1 cellular context compared by ENCODE assay signal in the genomic region with DNA sequence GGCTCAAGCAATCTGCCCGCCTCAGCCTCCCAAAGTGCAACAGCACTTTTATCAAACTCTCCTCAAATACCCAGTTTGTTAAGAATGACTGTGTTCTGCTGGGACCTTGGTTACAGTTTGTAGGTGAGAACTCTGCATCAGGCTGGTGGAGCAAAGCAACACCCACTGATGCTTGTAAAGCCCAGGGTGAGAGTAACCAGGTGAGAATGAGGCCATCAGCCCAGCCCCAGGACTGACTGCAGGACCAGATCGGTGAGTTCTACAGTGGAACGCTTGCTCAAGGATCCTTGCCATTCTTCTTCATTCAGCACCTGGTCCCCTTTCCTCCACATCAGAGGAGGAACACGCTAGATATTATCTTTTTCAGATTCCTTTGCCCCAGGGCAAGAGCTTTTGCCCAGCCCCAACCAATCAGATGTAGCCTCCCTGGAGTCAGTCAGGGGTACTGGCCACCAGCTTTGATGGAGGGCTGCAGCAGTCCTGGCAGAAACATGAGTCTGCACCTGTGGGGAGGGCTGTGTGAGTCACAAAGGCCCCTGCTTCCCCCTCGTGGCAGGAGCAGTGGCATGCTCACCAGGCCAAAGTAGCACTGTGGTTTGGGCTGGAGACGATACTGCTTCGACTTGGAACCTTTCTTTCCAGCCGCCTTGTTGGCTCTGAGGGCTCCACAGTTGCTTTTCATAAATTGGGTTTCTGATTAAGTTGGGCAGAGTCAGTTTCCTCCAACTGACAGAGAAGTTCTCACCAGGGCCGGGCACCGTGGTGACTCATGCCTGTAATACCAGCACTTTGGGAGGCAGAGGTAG.
A peak's percentile ranks its signal among the peaks of the same experiment; 100 is the strongest.
TF ChIP-seq lines count a peak whose summit lies in the region.

No MANE protein-coding gene starts in this region.

TF ChIP-seq in K562, 482 proteins besides CTCF, POLR2A, EP300 and RAD21 (continues in another document):
- TF ChIP-seq SMC3 (conservative IDR thresholded peaks at IDR 0.05; ENCODE audit: insufficient read depth, low read depth, low read length): peak; percentile 66; the same call in 1 of the 2 replicates
- TF ChIP-seq ZBED1 (IDR thresholded peaks at IDR 0.05): no peak
- TF ChIP-seq IRF2 (CRISPR knock-in tag; IDR thresholded peaks at IDR 0.05): no peak
- TF ChIP-seq, protein P1, sequence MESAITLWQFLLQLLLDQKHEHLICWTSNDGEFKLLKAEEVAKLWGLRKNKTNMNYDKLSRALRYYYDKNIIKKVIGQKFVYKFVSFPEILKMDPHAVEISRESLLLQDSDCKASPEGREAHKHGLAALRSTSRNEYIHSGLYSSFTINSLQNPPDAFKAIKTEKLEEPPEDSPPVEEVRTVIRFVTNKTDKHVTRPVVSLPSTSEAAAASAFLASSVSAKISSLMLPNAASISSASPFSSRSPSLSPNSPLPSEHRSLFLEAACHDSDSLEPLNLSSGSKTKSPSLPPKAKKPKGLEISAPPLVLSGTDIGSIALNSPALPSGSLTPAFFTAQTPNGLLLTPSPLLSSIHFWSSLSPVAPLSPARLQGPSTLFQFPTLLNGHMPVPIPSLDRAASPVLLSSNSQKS (CRISPR knock-in tag; IDR thresholded peaks at IDR 0.05): no peak
- TF ChIP-seq TCFL5 (CRISPR knock-in tag; conservative IDR thresholded peaks at IDR 0.05): no peak
- no peak for TF ChIP-seq ATF2 (CRISPR knock-in tag; IDR thresholded peaks at IDR 0.05)
- TF ChIP-seq, protein P2, sequence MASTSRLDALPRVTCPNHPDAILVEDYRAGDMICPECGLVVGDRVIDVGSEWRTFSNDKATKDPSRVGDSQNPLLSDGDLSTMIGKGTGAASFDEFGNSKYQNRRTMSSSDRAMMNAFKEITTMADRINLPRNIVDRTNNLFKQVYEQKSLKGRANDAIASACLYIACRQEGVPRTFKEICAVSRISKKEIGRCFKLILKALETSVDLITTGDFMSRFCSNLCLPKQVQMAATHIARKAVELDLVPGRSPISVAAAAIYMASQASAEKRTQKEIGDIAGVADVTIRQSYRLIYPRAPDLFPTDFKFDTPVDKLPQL (IDR thresholded peaks at IDR 0.05; ENCODE audit: extremely low read depth, insufficient read length): no peak
- TF ChIP-seq JUND (IDR thresholded peaks at IDR 0.05; ENCODE audit: borderline replicate concordance, low read depth, low read length): 0 out of 2 replicates have a peak, but pooled peaks have one; percentile 44
- 0 out of 3 replicates have a peak, but pooled peaks have one; percentile 23 for TF ChIP-seq JUND (tag; IDR thresholded peaks at IDR 0.05; ENCODE audit: borderline replicate concordance, low read depth, low read length)
- TF ChIP-seq HOMEZ (CRISPR knock-in tag; IDR thresholded peaks at IDR 0.05): no peak
- no peak for TF ChIP-seq ELF4 (CRISPR knock-in tag; IDR thresholded peaks at IDR 0.05)
- no peak for TF ChIP-seq EWSR1 (IDR thresholded peaks at IDR 0.05; ENCODE audit: borderline replicate concordance, low read depth, partially characterized antibody)
- 0 out of 2 replicates have a peak, but pooled peaks have one; percentile 13 for TF ChIP-seq BHLHE40 (IDR thresholded peaks at IDR 0.05; ENCODE audit: low read length)
- no peak for TF ChIP-seq BRF1 (IDR thresholded peaks at IDR 0.05; ENCODE audit: borderline replicate concordance, extremely low read depth, insufficient read length)
- TF ChIP-seq TCF3 (CRISPR knock-in tag; IDR thresholded peaks at IDR 0.05): no peak
- no peak for TF ChIP-seq CREBBP (IDR thresholded peaks at IDR 0.05; ENCODE audit: low read depth, low read length)
- no peak for TF ChIP-seq CLOCK (CRISPR knock-in tag; IDR thresholded peaks at IDR 0.05; ENCODE audit: borderline replicate concordance)
- TF ChIP-seq TBP (optimal IDR thresholded peaks at IDR 0.05; ENCODE audit: low read depth, low read length): no peak
- TF ChIP-seq RAD51 (IDR thresholded peaks at IDR 0.05; ENCODE audit: borderline replicate concordance, low read depth): no peak
- no peak for TF ChIP-seq PKNOX1 (IDR thresholded peaks at IDR 0.05)
- no peak for TF ChIP-seq KAT7 (CRISPR knock-in tag; IDR thresholded peaks at IDR 0.05; ENCODE audit: borderline replicate concordance)
- TF ChIP-seq NR2C2 (CRISPR knock-in tag; IDR thresholded peaks at IDR 0.05): no peak
- no peak for TF ChIP-seq NR2C2 (tag; IDR thresholded peaks at IDR 0.05)
- TF ChIP-seq TAF1 (IDR thresholded peaks at IDR 0.05; ENCODE audit: control insufficient read depth, extremely low read depth, insufficient read depth, low read length, severe bottlenecking): no peak
- TF ChIP-seq USF2 (CRISPR knock-in tag; IDR thresholded peaks at IDR 0.05): no peak
- no peak for TF ChIP-seq GATAD2A (IDR thresholded peaks at IDR 0.05)
- no peak for TF ChIP-seq E4F1 (CRISPR knock-in tag; IDR thresholded peaks at IDR 0.05; ENCODE audit: borderline replicate concordance)
- no peak for TF ChIP-seq BRD9 (IDR thresholded peaks at IDR 0.05; ENCODE audit: low read depth, partially characterized antibody)
- no peak for TF ChIP-seq ZNF436 (CRISPR knock-in tag; IDR thresholded peaks at IDR 0.05)
- no peak for TF ChIP-seq GABPB1 (CRISPR knock-in tag; IDR thresholded peaks at IDR 0.05)
- no peak for TF ChIP-seq SNIP1 (IDR thresholded peaks at IDR 0.05; ENCODE audit: low read depth)
- 0 out of 4 replicates have a peak, but pooled peaks of 1 of the 2 experiments have one; percentile 47 for TF ChIP-seq MAZ (CRISPR knock-in tag; conservative IDR thresholded peaks at IDR 0.05 in 1 of 2, IDR thresholded peaks at IDR 0.05 in 1 of 2)
- no peak for TF ChIP-seq ARID2 (IDR thresholded peaks at IDR 0.05)
- TF ChIP-seq ATF3 (IDR thresholded peaks at IDR 0.05): peak; percentile 20; the same call in 1 of the 2 replicates
- TF ChIP-seq ATF3 (CRISPR knock-in tag; conservative IDR thresholded peaks at IDR 0.05): no peak
- no peak for TF ChIP-seq GATAD2B (IDR thresholded peaks at IDR 0.05; ENCODE audit: borderline replicate concordance)
- 0 out of 2 replicates have a peak, but pooled peaks have one; percentile 21 for TF ChIP-seq MYC (IDR thresholded peaks at IDR 0.05; ENCODE audit: low read depth, low read length)
- TF ChIP-seq MYC (CRISPR knock-in tag; IDR thresholded peaks at IDR 0.05; ENCODE audit: borderline replicate concordance, low read depth): no peak
- no peak for TF ChIP-seq ZNF121 (CRISPR knock-in tag; conservative IDR thresholded peaks at IDR 0.05)
- no peak for TF ChIP-seq STAT5A (IDR thresholded peaks at IDR 0.05; ENCODE audit: borderline replicate concordance, low read length)
- no peak for TF ChIP-seq ZBTB17 (CRISPR knock-in tag; IDR thresholded peaks at IDR 0.05)
- TF ChIP-seq KLF13 (tag; IDR thresholded peaks at IDR 0.05; ENCODE audit: borderline replicate concordance, low read depth): no peak
- no peak for TF ChIP-seq MLLT1 (IDR thresholded peaks at IDR 0.05)
- peak; percentile 52 for TF ChIP-seq FOSL1 (tag; conservative IDR thresholded peaks at IDR 0.05)
- TF ChIP-seq CHD2 (IDR thresholded peaks at IDR 0.05; ENCODE audit: low read depth, low read length): no peak
- TF ChIP-seq CBFB (CRISPR knock-in tag; IDR thresholded peaks at IDR 0.05): no peak
- TF ChIP-seq POLR2B (IDR thresholded peaks at IDR 0.05; ENCODE audit: low read depth, partially characterized antibody): no peak
- no peak for TF ChIP-seq MAFK (IDR thresholded peaks at IDR 0.05; ENCODE audit: low read length)
- no peak for TF ChIP-seq ZNF76 (CRISPR knock-in tag; IDR thresholded peaks at IDR 0.05; ENCODE audit: borderline replicate concordance)
- no peak for TF ChIP-seq ZC3H8 (IDR thresholded peaks at IDR 0.05)
- no peak for TF ChIP-seq ZNF23 (CRISPR knock-in tag; IDR thresholded peaks at IDR 0.05)
- no peak for TF ChIP-seq ZNF445 (CRISPR knock-in tag; IDR thresholded peaks at IDR 0.05; ENCODE audit: low read depth)
